ENCODE assay signal across 29 cellular contexts in genomic region chr16:72901012-72901411, GRCh38.
"Had no signal": no experiment of that assay in that cellular context is flagged by ENCODE, and none has a peak within 500 bp of the region (broad histone marks: within the 10 kb centered on the region; RNA-seq: fewer than 3 reads in every experiment).

No MANE protein-coding gene starts in this region.

- H3K4me3 Mint-ChIP-seq: activated CD4-positive, alpha-beta T cell treated with anti-CD3 and anti-CD28 coated beads for 36 hours; activated T-cell treated with anti-CD3 and anti-CD28 coated beads, Interleukin-2, amount 50 U/mL, for 72 hours; central memory CD8-positive, alpha-beta T cell; immature natural killer cell; memory B cell; naive thymus-derived CD4-positive, alpha-beta T cell; neural crest cell; stimulated activated naive B cell treated with anti-CD40 and anti-IgM and Interleukin-4, amounts not matched to agents 10 μg/mL and 1 μg/mL and 100 μg/mL, for 72 hours had no signal

- H3K27ac Mint-ChIP-seq: activated CD4-positive, alpha-beta T cell treated with anti-CD3 and anti-CD28 coated beads for 36 hours; activated naive CD4-positive, alpha-beta T cell treated with anti-CD3 and anti-CD28 coated beads, Interleukin-2, amount 50 U/mL, for 72 hours; activated T-cell treated with anti-CD3 and anti-CD28 coated beads, Interleukin-2, amount 50 U/mL, for 72 hours; immature natural killer cell; memory B cell; stimulated activated naive B cell treated with anti-CD40 and anti-IgM and Interleukin-4, amounts not matched to agents 10 μg/mL and 1 μg/mL and 100 μg/mL, for 72 hours had no signal

- H3K36me3 Mint-ChIP-seq: activated naive CD4-positive, alpha-beta T cell treated with anti-CD3 and anti-CD28 coated beads, Interleukin-2, amount 50 U/mL, for 72 hours; naive thymus-derived CD4-positive, alpha-beta T cell; stimulated activated naive B cell treated with anti-CD40 and anti-IgM and Interleukin-4, amounts not matched to agents 10 μg/mL and 1 μg/mL and 100 μg/mL, for 72 hours had no signal

- H3K27me3 Mint-ChIP-seq: activated CD4-positive, alpha-beta T cell treated with anti-CD3 and anti-CD28 coated beads for 36 hours; central memory CD8-positive, alpha-beta T cell; memory B cell; stimulated activated naive B cell treated with anti-CD40 and anti-IgM and Interleukin-4, amounts not matched to agents 10 μg/mL and 1 μg/mL and 100 μg/mL, for 72 hours had no signal

- H3K4me1 Mint-ChIP-seq: activated CD4-positive, alpha-beta T cell treated with anti-CD3 and anti-CD28 coated beads for 36 hours; central memory CD8-positive, alpha-beta T cell; memory B cell; naive thymus-derived CD4-positive, alpha-beta T cell; stimulated activated naive B cell treated with anti-CD40 and anti-IgM and Interleukin-4, amounts not matched to agents 10 μg/mL and 1 μg/mL and 100 μg/mL, for 72 hours had no signal

- H3K9me3 Mint-ChIP-seq: activated naive CD4-positive, alpha-beta T cell treated with anti-CD3 and anti-CD28 coated beads, Interleukin-2, amount 50 U/mL, for 72 hours; activated T-cell treated with anti-CD3 and anti-CD28 coated beads, Interleukin-2, amount 50 U/mL, for 72 hours; central memory CD8-positive, alpha-beta T cell; memory B cell; naive thymus-derived CD4-positive, alpha-beta T cell; neural crest cell; stimulated activated naive B cell treated with anti-CD40 and anti-IgM and Interleukin-4, amounts not matched to agents 10 μg/mL and 1 μg/mL and 100 μg/mL, for 72 hours had no signal

- DNase-seq: activated CD4-positive, alpha-beta T cell treated with anti-CD3 and anti-CD28 coated beads for 36 hours; activated CD4-positive, alpha-beta T cell treated with anti-CD3 and anti-CD28 coated beads, Interleukin-2, amount 50 U/mL, for 4 hours; activated CD4-positive, CD25-positive, alpha-beta regulatory T cell; activated naive CD4-positive, alpha-beta T cell; activated T-cell treated with anti-CD3 and anti-CD28 coated beads for 4 hours; activated T-cell treated with anti-CD3 and anti-CD28 coated beads, Interleukin-2, amount 50 U/mL, for 72 hours; anterior cingulate cortex; dermis blood vessel endothelial cell; effector CD4-positive, alpha-beta T cell; foreskin keratinocyte; heart left ventricle; hypothalamus; immature natural killer cell; kidney; left colon; midbrain; naive thymus-derived CD4-positive, alpha-beta T cell; occipital lobe; stimulated activated CD4-positive, alpha-beta T cell treated with anti-CD3 and anti-CD28 coated beads, Interleukin-1b, Interleukin-23, amount 100 ng/mL, for 48 hours; stimulated activated CD4-positive, alpha-beta T cell treated with anti-CD3 and anti-CD28 coated beads, Interleukin-4, amount 100 ng/mL, for 4 hours; stimulated activated CD8-positive, alpha-beta memory T cell treated with anti-CD3 and anti-CD28 coated beads, Interleukin-4, amount 100 ng/mL, for 48 hours; stimulated activated naive B cell treated with anti-CD40 and anti-IgM and Interleukin-4, amounts not matched to agents 10 μg/mL and 1 μg/mL and 100 μg/mL, for 72 hours; stomach; tibial artery; upper lobe of right lung had no signal
